2 cellular contexts compared by ENCODE assay signal in genomic region chr7:140398821-140399220, GRCh38.
TF ChIP-seq lines count a peak whose summit lies in the region.

No MANE protein-coding gene starts in this region.

TF ChIP-seq in IMR-90, 13 proteins besides CTCF, POLR2A, EP300 and RAD21 (continued from another document):
- TF ChIP-seq RCOR1 (IDR thresholded peaks at IDR 0.05; ENCODE audit: insufficient replicate concordance, low read length) (no peak), MAFK (IDR thresholded peaks at IDR 0.05; ENCODE audit: low read depth, low read length) (no peak), RFX5 (IDR thresholded peaks at IDR 0.05; ENCODE audit: low read depth, low read length) (no peak)
- TF ChIP-seq, protein P1, sequence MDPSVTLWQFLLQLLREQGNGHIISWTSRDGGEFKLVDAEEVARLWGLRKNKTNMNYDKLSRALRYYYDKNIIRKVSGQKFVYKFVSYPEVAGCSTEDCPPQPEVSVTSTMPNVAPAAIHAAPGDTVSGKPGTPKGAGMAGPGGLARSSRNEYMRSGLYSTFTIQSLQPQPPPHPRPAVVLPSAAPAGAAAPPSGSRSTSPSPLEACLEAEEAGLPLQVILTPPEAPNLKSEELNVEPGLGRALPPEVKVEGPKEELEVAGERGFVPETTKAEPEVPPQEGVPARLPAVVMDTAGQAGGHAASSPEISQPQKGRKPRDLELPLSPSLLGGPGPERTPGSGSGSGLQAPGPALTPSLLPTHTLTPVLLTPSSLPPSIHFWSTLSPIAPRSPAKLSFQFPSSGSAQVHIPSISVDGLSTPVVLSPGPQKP (IDR thresholded peaks at IDR 0.05; ENCODE audit: borderline replicate concordance, low read depth, low read length): no peak

TF ChIP-seq in neural cell, 6 proteins besides CTCF, POLR2A, EP300 and RAD21 (continued from another document):
- TF ChIP-seq MXI1 (conservative IDR thresholded peaks at IDR 0.05; ENCODE audit: poor library complexity, severe bottlenecking) (no peak), TAF1 (IDR thresholded peaks at IDR 0.05; ENCODE audit: low read depth) (no peak), REST (IDR thresholded peaks at IDR 0.05; ENCODE audit: borderline replicate concordance) (no peak), POLR2AphosphoS5 (IDR thresholded peaks at IDR 0.05) (no peak)
